In genomic region chr1:36159614-36160387, GRCh38 we compare ENCODE assay signal across 8 cellular contexts. TPM values are rescaled to one million over a fixed set of nuclear protein-coding genes. Genes with fewer than 3 reads are reported as not detected.
DNase-seq lines count a peak whose midpoint lies in the region; ATAC-seq and TF ChIP-seq lines count a peak whose summit lies in the region.

No MANE protein-coding gene starts in this region.

- no peak overlapping the region for H2AFZ ChIP-seq in OCI-LY1 (ENCODE audit: low read length)

- H3K27ac ChIP-seq in OCI-LY1 (ENCODE audit: low read depth, low read length, poor library complexity, severe bottlenecking): peak overlapping the region; percentile 85
- H3K27ac ChIP-seq in dorsolateral prefrontal cortex: peak overlapping the region; percentile 89 to 100 (median 100)
- peak overlapping the region; percentile 96 for H3K27ac ChIP-seq in neutrophil

- ATAC-seq in left lobe of liver: no peak

- peak overlapping the region; percentile 50; the same call in 1 of the 2 replicates for H3K9ac ChIP-seq in OCI-LY1 (ENCODE audit: low read length)

- no peak for TF ChIP-seq CTCF in OCI-LY1 (IDR thresholded peaks at IDR 0.05; ENCODE audit: low read length)
- TF ChIP-seq CTCF in dorsolateral prefrontal cortex (IDR thresholded peaks at IDR 0.05 in 54 of 56, conservative IDR thresholded peaks at IDR 0.05 in 2 of 56; ENCODE audit: low read depth in 1 of 56, partially characterized antibody in 56 of 56): no peak
- no peak for TF ChIP-seq CTCF in neutrophil (IDR thresholded peaks at IDR 0.05)

- peaks cover 47% of the 10 kb centered on the region for H3K79me2 ChIP-seq in OCI-LY1 (ENCODE audit: insufficient read depth, low read length)

- H3K4me1 ChIP-seq in OCI-LY1 (ENCODE audit: insufficient read depth, low read length, severe bottlenecking): peaks cover 82% of the 10 kb centered on the region
- peaks cover 67 to 68% of the 10 kb centered on the region in 2 experiments for H3K4me1 ChIP-seq in neutrophil (ENCODE audit: control insufficient read depth in 1 of 2, insufficient read depth in 1 of 2, low read depth in 1 of 2, low read length in 1 of 2)

- DNase-seq in Ammon's horn (ENCODE audit: low spot score) (peak; percentile 89), dorsolateral prefrontal cortex (peak in 7 of 10 donors; percentile 66 to 82 (median 73)), DMS 273 treated with DMSO at 0.1 percent for 48 hours (lab: John Stamatoyannopoulos, UW) (no peak), left lobe of liver (ENCODE audit: low spot score) (no peak), SIG-M5 treated with dmso at 0.1 percent for 504 hours (lab: John Stamatoyannopoulos, UW; ENCODE audit: unreplicated experiment) (no peak), posterior vena cava (ENCODE audit: low spot score) (no peak)

- H4K20me1 ChIP-seq in OCI-LY1 (ENCODE audit: insufficient read depth, low read length): no peaks in the 10 kb centered on the region

- intact Hi-C loops in dorsolateral prefrontal cortex (cut with DNase I): loop anchor here in 1 of 2 donors (10.0 kb wide), 1 partner anchor 225 kb away; the partner anchor contains the start of gene STK40
- intact Hi-C loops in posterior vena cava (cut with DNase I): loop anchor here (1.0 to 5.0 kb wide), 3 partner anchors 124 to 1312 kb away; partner anchors contain the start of gene ZC3H12A (in 1 of the 2)

- peak overlapping the region; percentile 74 for H3K4me2 ChIP-seq in OCI-LY1 (ENCODE audit: low read length)

- H3K4me3 ChIP-seq in OCI-LY1 (ENCODE audit: low read depth, low read length, poor library complexity, severe bottlenecking) (peak overlapping the region; percentile 40), dorsolateral prefrontal cortex (peak overlapping the region in 53 of 59 donors; percentile 0 to 100 (median 84)), neutrophil (ENCODE audit: low read depth in 1 of 2, low read length in 1 of 2) (peak overlapping the region in 1 of 2 experiments; percentile 34)

- no peaks in the 10 kb centered on the region for H3F3A ChIP-seq in OCI-LY1 (ENCODE audit: insufficient read depth, low read length)

- no peaks in the 10 kb centered on the region for H3K9me3 ChIP-seq in OCI-LY1 (ENCODE audit: low read length)
- no peaks in the 10 kb centered on the region for H3K9me3 ChIP-seq in neutrophil

- H3K36me3 ChIP-seq in OCI-LY1 (ENCODE audit: insufficient read depth, low read length): no peaks in the 10 kb centered on the region
- H3K36me3 ChIP-seq in neutrophil: no peaks in the 10 kb centered on the region

- no peaks in the 10 kb centered on the region for H3K9me2 ChIP-seq in OCI-LY1 (ENCODE audit: low read depth, low read length)

- H3K27me3 ChIP-seq in OCI-LY1 (ENCODE audit: insufficient read depth, low read length) (no peaks in the 10 kb centered on the region), dorsolateral prefrontal cortex (no peaks in the 10 kb centered on the region), neutrophil (no peaks in the 10 kb centered on the region)

RNA-seq across cellular contexts. Expression of gene MAP7D1, which starts 3.8 kb away (rescaled TPM):
- total RNA-seq in dorsolateral prefrontal cortex (100 to 1,000 TPM; 184 to 392 (median 248) TPM), left lobe of liver (13.3 TPM), posterior vena cava (100 to 1,000 TPM; 130 to 167 TPM)

RNA-seq across cellular contexts. Expression of gene TRAPPC3, which starts 10.5 kb away (rescaled TPM):
- total RNA-seq in dorsolateral prefrontal cortex (10 to 100 TPM; 41.0 to 81.9 (median 61.8) TPM), left lobe of liver (24.8 TPM), posterior vena cava (10 to 100 TPM; 51.4 to 54.7 TPM)

RNA-seq across cellular contexts. Expression of gene COL8A2, which starts 34.8 kb away (rescaled TPM):
- total RNA-seq in dorsolateral prefrontal cortex: 1 to 10 TPM in 92 of 120 experiments, under 1 TPM in 28; 0.33 to 4.9 (median 1.3) TPM
- 0.50 TPM for total RNA-seq in left lobe of liver
- 10 to 100 TPM; 33.2 to 35.9 TPM for total RNA-seq in posterior vena cava

Comparison
In these comparisons a context has a peak if more than half of its experiments do, and no peak if none do; other contexts are left out.
1. DNase-seq: peak in Ammon's horn (single experiment) and dorsolateral prefrontal cortex (7 of 10); none in DMS 273 treated with DMSO at 0.1 percent for 48 hours (single experiment), left lobe of liver (single experiment), SIG-M5 treated with dmso at 0.1 percent for 504 hours (single experiment) and posterior vena cava (single experiment).
2. RNA of gene COL8A2, which starts 34.8 kb away (total RNA-seq): 33.2 to 35.9 TPM in posterior vena cava; 0.33 to 4.9 TPM in dorsolateral prefrontal cortex and 0.50 TPM in left lobe of liver (single experiment); every median in the first group is over 4 times any median in the second.
3. Peak in every context shown above with its lines, with median percentiles within 50 percentile points of each other: H3K27ac ChIP-seq.